ENCODE assay signal across 19 cellular contexts in the genomic region with DNA sequence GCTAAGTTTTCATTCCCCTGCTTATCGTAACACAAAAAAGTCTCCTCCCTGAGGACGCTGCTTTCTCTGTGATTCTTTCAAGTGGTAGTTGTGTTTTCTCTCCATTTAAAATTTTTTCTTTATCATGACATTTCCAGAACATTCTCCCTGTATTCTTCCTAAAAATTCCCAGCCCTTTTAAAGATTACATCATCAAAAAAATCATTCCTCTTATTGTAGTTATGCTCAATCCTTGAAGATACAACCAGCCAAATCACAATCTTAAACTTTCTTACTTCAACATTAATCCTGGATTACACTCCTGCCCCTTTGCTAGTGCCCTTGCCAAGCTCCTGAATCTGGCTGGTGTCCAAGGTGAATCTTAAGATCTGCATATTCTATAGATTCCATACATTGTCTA.
DNase-seq lines count a peak whose midpoint lies in the region; ATAC-seq, FAIRE-seq and TF ChIP-seq lines count a peak whose summit lies in the region.
"Had no signal": no experiment of that assay in that cellular context is flagged by ENCODE, and none has a peak within 500 bp of the region (broad histone marks: within the 10 kb centered on the region; RNA-seq: fewer than 3 reads in every experiment).

No MANE protein-coding gene starts in this region.

- H3K4me2 ChIP-seq in GM23338 (no peak overlapping the region), GM12878 (ENCODE audit: control insufficient read depth, insufficient read depth) (no peak overlapping the region), mesenchymal stem cell (ENCODE audit: low read length, poor library complexity, severe bottlenecking) (no peak overlapping the region)
- H3K4me2 ChIP-seq: KMS-11 had no signal

- ATAC-seq in GM23338 (no peak), GM12878 (no peak)
- ATAC-seq: HCT116 had no signal

- FAIRE-seq in GM12878 (lab: Jason Lieb, UNC) = no peak
- FAIRE-seq: A204.1 had no signal

- no peak overlapping the region for H2BK12ac ChIP-seq in mesenchymal stem cell (ENCODE audit: low read length in 2 of 2)

- no peaks in the 10 kb centered on the region for H3K9me2 ChIP-seq in GM23338 (ENCODE audit: insufficient read depth)

- no peaks in the 10 kb centered on the region for H3K4me1 ChIP-seq in GM23338 (ENCODE audit: insufficient read depth)
- no peaks in the 10 kb centered on the region for H3K4me1 ChIP-seq in GM12878 (ENCODE audit: control insufficient read depth, insufficient read depth, low read length)
- no peaks in the 10 kb centered on the region for H3K4me1 ChIP-seq in mesenchymal stem cell (ENCODE audit: control insufficient read depth, insufficient read depth, low read depth, low read length)
- H3K4me1 ChIP-seq: Caco-2 had no signal

- peak overlapping the region; percentile 6 for H2AK5ac ChIP-seq in mesenchymal stem cell (ENCODE audit: low read length, severe bottlenecking)

- H3K27ac ChIP-seq in GM23338 (ENCODE audit: low read depth) (no peak overlapping the region), GM12878 (ENCODE audit: control insufficient read depth, insufficient read depth) (no peak overlapping the region), mesenchymal stem cell (ENCODE audit: low read length, poor library complexity, severe bottlenecking) (no peak overlapping the region)
- H3K27ac ChIP-seq: C4-2B, KMS-11 had no signal

- TF ChIP-seq POLR2A in GM12878 (IDR thresholded peaks at IDR 0.05; ENCODE audit: low read depth, low read length) = no peak

- TF ChIP-seq CTCF in GM23338 (conservative IDR thresholded peaks at IDR 0.05; ENCODE audit: low read depth in 2 of 2) (no peak), GM12878 (IDR thresholded peaks at IDR 0.05 in 2 of 3, conservative IDR thresholded peaks at IDR 0.05 in 1 of 3; ENCODE audit: control insufficient read depth in 2 of 3, extremely low read depth in 1 of 3, insufficient read depth in 1 of 3, low read depth in 3 of 3, low read length in 3 of 3) (no peak)

- no peak for TF ChIP-seq RAD21 in GM12878 (IDR thresholded peaks at IDR 0.05; ENCODE audit: insufficient read depth, low read depth, low read length)

- BruUV-seq in GM12878 (replicated peaks; lab: Mats Ljungman, UMichigan) = no TSS peak

- H3K9me3 Mint-ChIP-seq in GM23338 = no peaks in the 10 kb centered on the region
- H3K9me3 Mint-ChIP-seq: CD4-positive, alpha-beta T cell had no signal

- CTCF ChIA-PET in GM12878 (lab: Yijun Ruan, JAX) = interaction anchor here (0.6 to 2.2 kb wide), 2 partner anchors 9 to 15 kb away, joined by 3 to 7 read pairs; no protein-coding TSS in a partner anchor

- H4K20me1 ChIP-seq in GM23338 (replicated peaks; ENCODE audit: insufficient read depth) = no peaks in the 10 kb centered on the region
- H4K20me1 ChIP-seq in GM12878 (ENCODE audit: control insufficient read depth, insufficient read depth) = no peaks in the 10 kb centered on the region

- H3F3A ChIP-seq in GM23338 (replicated peaks; ENCODE audit: low read depth) = no peaks in the 10 kb centered on the region

- no peak overlapping the region for H3K27ac Mint-ChIP-seq in GM23338
- H3K27ac Mint-ChIP-seq: CD4-positive, alpha-beta T cell had no signal

- no peaks in the 10 kb centered on the region for H3K4me1 Mint-ChIP-seq in GM23338

- in situ Hi-C loops in GM12878 (cut with MboI) = no loop called here

- H3K79me1 ChIP-seq in mesenchymal stem cell (replicated peaks; ENCODE audit: low read length, poor library complexity, severe bottlenecking) = no peaks in the 10 kb centered on the region

- peaks cover 3% of the 10 kb centered on the region for H3K27me3 Mint-ChIP-seq in GM23338 (ENCODE audit: insufficient read depth, low read depth, poor library complexity)
- H3K27me3 Mint-ChIP-seq: CD4-positive, alpha-beta T cell had no signal

- DNase-seq in GM23338 (ENCODE audit: low spot score) (no peak), NCI-H524 treated with DMSO at 0.1 percent for 48 hours (lab: John Stamatoyannopoulos, UW) (peak; percentile 15), GM12878 (ENCODE audit: low read depth, low spot score) (no peak), mesenchymal stem cell (no peak), NCI-H2081 treated with DMSO at 0.1 percent for 48 hours (lab: John Stamatoyannopoulos, UW) (no peak), UCSD-AML1 (lab: John Stamatoyannopoulos, UW; ENCODE audit: unreplicated experiment) (no peak), Ammon's horn (ENCODE audit: low spot score) (no peak)
- DNase-seq in effector CD4-positive, alpha-beta T cell = no peak
- DNase-seq: ACHN; Caco-2; CD4-positive, alpha-beta T cell; DMS153; DMS79; GDM1; H7 had no signal

- H4K8ac ChIP-seq in mesenchymal stem cell (ENCODE audit: low read length) = no peak overlapping the region

- H3K9ac ChIP-seq in GM12878 (ENCODE audit: control insufficient read depth, insufficient read depth, low read length) (no peak overlapping the region), mesenchymal stem cell (ENCODE audit: low read length) (no peak overlapping the region)
- H3K9ac ChIP-seq: KMS-11 had no signal

- H3K9me3 ChIP-seq in GM12878 (replicated peaks; ENCODE audit: control insufficient read depth, insufficient read depth, low read length) = no peaks in the 10 kb centered on the region
- H3K9me3 ChIP-seq in mesenchymal stem cell (ENCODE audit: control insufficient read depth, low read length) = no peaks in the 10 kb centered on the region
- H3K9me3 ChIP-seq: Caco-2 had no signal

- no peak overlapping the region for H3K18ac ChIP-seq in mesenchymal stem cell (ENCODE audit: low read depth in 1 of 2, low read length in 2 of 2)

- H3K36me3 ChIP-seq in GM23338 (ENCODE audit: insufficient read depth) (no peaks in the 10 kb centered on the region), GM12878 (ENCODE audit: control insufficient read depth in 2 of 2, insufficient read depth in 2 of 2, low read length in 1 of 2) (no peaks in the 10 kb centered on the region), mesenchymal stem cell (ENCODE audit: control insufficient read depth in 1 of 2, insufficient read depth in 2 of 2, low read depth in 1 of 2, low read length in 2 of 2) (no peaks in the 10 kb centered on the region)

- no peak for TF ChIP-seq EP300 in GM12878 (IDR thresholded peaks at IDR 0.05; ENCODE audit: borderline replicate concordance in 1 of 2, control insufficient read depth in 1 of 2, low read depth in 2 of 2, low read length in 2 of 2)

- no peaks in the 10 kb centered on the region; the same call in 2 of the 3 replicates for H3K36me3 Mint-ChIP-seq in GM23338 (ENCODE audit: low read depth)

- no peak overlapping the region for H4K91ac ChIP-seq in mesenchymal stem cell (ENCODE audit: low read length)

- no peak overlapping the region for H3K14ac ChIP-seq in mesenchymal stem cell (ENCODE audit: low read length in 2 of 2)

- no peak overlapping the region for H2BK120ac ChIP-seq in mesenchymal stem cell (ENCODE audit: low read depth, low read length)

- H3K79me2 ChIP-seq in GM23338 (replicated peaks; ENCODE audit: insufficient read depth) (no peaks in the 10 kb centered on the region), GM12878 (ENCODE audit: control insufficient read depth, insufficient read depth, low read length) (no peaks in the 10 kb centered on the region)

- no peak overlapping the region for H2BK5ac ChIP-seq in mesenchymal stem cell (ENCODE audit: low read depth, low read length, poor library complexity, severe bottlenecking)

- intact Hi-C loops in GM12878 (cut with micrococcal nuclease; ENCODE audit: unreplicated experiment) = no loop called here

- H2AFZ ChIP-seq in GM23338 = peak overlapping the region; percentile 78; the same call in 1 of the 2 replicates
- no peak overlapping the region for H2AFZ ChIP-seq in GM12878 (ENCODE audit: control insufficient read depth, low read depth, low read length)
- H2AFZ ChIP-seq in mesenchymal stem cell (ENCODE audit: low read depth, low read length) = no peak overlapping the region

- RAD21 ChIA-PET in GM12878 (lab: Charles Lee; ENCODE audit: unreplicated experiment) = no interaction called here

- SMC1A ChIA-PET in GM12878 (lab: Charles Lee; ENCODE audit: uncharacterized antibody, unreplicated experiment) = no interaction called here

- no peaks in the 10 kb centered on the region for H3K27me3 ChIP-seq in GM23338 (ENCODE audit: insufficient read depth)
- H3K27me3 ChIP-seq in GM12878 (replicated peaks in 1 of 2; ENCODE audit: control insufficient read depth in 2 of 2, insufficient read depth in 2 of 2, low read length in 1 of 2) = no peaks in the 10 kb centered on the region
- no peaks in the 10 kb centered on the region for H3K27me3 ChIP-seq in mesenchymal stem cell (ENCODE audit: control insufficient read depth in 1 of 2, insufficient read depth in 1 of 2, low read length in 2 of 2)

- H3K4ac ChIP-seq in mesenchymal stem cell (ENCODE audit: low read depth in 1 of 2, low read length in 2 of 2) = no peak overlapping the region

- H3K4me3 ChIP-seq in GM23338 = no peak overlapping the region
- no peak overlapping the region for H3K4me3 ChIP-seq in GM12878
- H3K4me3 ChIP-seq in mesenchymal stem cell (ENCODE audit: insufficient read depth in 1 of 2, low read depth in 1 of 2, low read length in 2 of 2) = no peak overlapping the region

- H3K23ac ChIP-seq in mesenchymal stem cell (ENCODE audit: low read length in 2 of 2) = no peak overlapping the region

- H2BK15ac ChIP-seq in mesenchymal stem cell (ENCODE audit: low read depth, poor library complexity, severe bottlenecking) = no peak overlapping the region

- POLR2A ChIA-PET in GM12878 (lab: Charles Lee) = no interaction called here

- H3K4me3 Mint-ChIP-seq in GM23338 = no peak overlapping the region
- H3K4me3 Mint-ChIP-seq: CD4-positive, alpha-beta T cell had no signal

- WGBS in GM12878 (ENCODE audit: insufficient coverage, insufficient replicate concordance, low lambda C conversion rate, missing lambda C conversion rate) = 92% methylated on average over 2 of the region's 2 CpGs
- WGBS in mesenchymal stem cell = 83% methylated on average over 2 of the region's 2 CpGs

TF ChIP-seq in GM23338, 12 proteins besides CTCF, POLR2A, EP300 and RAD21 (continues in another document):
- TF ChIP-seq, protein P1, sequence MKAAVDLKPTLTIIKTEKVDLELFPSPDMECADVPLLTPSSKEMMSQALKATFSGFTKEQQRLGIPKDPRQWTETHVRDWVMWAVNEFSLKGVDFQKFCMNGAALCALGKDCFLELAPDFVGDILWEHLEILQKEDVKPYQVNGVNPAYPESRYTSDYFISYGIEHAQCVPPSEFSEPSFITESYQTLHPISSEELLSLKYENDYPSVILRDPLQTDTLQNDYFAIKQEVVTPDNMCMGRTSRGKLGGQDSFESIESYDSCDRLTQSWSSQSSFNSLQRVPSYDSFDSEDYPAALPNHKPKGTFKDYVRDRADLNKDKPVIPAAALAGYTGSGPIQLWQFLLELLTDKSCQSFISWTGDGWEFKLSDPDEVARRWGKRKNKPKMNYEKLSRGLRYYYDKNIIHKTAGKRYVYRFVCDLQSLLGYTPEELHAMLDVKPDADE (IDR thresholded peaks at IDR 0.05) = no peak

TF ChIP-seq in GM12878, 131 proteins besides CTCF, POLR2A, EP300 and RAD21:
- no peak for TF ChIP-seq POU2F2 (IDR thresholded peaks at IDR 0.05; ENCODE audit: borderline replicate concordance, low read depth, low read length)
- peak; percentile 28; the same call in 1 of the 2 replicates for TF ChIP-seq ATF7 (IDR thresholded peaks at IDR 0.05; ENCODE audit: low read depth)
- no peak for TF ChIP-seq ZNF24 (IDR thresholded peaks at IDR 0.05)
